Comparison of ENCODE assay signal across 8 cellular contexts in the genomic region with DNA sequence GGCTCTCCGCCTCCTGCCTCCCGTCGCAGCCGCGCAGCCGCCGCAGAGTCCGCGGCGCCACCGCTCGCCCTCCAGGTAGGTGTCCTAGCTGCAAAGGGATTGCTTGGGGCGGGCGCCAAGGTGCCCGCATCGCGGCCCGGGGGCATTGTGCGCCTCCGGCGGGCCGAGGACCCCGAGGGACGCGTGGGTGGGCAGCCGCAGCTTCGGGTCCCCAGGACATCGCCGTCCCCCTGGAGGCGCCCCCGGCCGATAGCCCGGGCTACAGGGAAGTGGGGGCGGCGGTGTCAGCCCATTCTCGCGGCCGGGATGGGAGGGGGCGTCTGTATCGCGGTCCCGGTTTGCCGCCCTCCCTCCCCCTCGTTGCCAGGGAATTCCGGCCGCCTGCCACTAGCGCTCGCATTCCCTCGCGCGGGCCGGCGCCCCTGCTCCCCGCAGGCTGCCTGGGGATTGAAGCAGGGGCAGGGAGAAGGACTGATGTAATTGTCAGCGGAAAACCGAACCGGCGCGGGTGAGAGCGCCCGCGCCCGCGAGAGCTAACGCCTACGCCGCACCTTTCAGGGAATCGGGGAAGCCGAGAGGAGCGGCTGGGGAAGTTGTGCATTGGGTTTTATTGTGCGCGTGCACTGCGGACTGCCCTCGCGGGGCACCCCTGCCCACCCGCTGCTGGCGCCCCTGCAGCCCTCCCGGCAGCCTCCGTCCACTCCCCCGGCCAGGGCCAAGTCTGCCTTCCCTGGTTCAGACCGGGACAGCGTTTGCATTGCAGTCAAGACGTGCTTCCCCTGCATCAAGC. TPM values are rescaled to one million over a fixed set of nuclear protein-coding genes. Genes with fewer than 3 reads are reported as not detected.
DNase-seq lines count a peak whose midpoint lies in the region; ATAC-seq and TF ChIP-seq lines count a peak whose summit lies in the region.

No MANE protein-coding gene starts in this region.

- no peaks in the 10 kb centered on the region for H3K9me3 ChIP-seq in Peyer's patch
- no peaks in the 10 kb centered on the region for H3K9me3 ChIP-seq in body of pancreas
- no peaks in the 10 kb centered on the region for H3K9me3 ChIP-seq in iPS-15b (ENCODE audit: control insufficient read depth, insufficient read depth, low read length)

- H3K4me3 ChIP-seq in AG04449 (ENCODE audit: low read depth, low read length) (peak overlapping the region; percentile 79), Peyer's patch (peak overlapping the region; percentile 55 to 98 (median 72)), body of pancreas (peak overlapping the region; percentile 79 to 91), iPS-15b (ENCODE audit: low read depth, low read length) (peak overlapping the region; percentile 83)

- TF ChIP-seq CTCF in AG04449 (IDR thresholded peaks at IDR 0.05; ENCODE audit: insufficient read depth, low read length, missing control alignments), result no peak
- TF ChIP-seq CTCF in GM13976 (IDR thresholded peaks at IDR 0.05; ENCODE audit: borderline replicate concordance, control extremely low read depth, extremely low read depth, insufficient read depth, missing control alignments), result no peak
- TF ChIP-seq CTCF in Peyer's patch (IDR thresholded peaks at IDR 0.05), result no peak
- TF ChIP-seq CTCF in body of pancreas (IDR thresholded peaks at IDR 0.05), result no peak

- H3K36me3 ChIP-seq in Peyer's patch (no peaks in the 10 kb centered on the region), body of pancreas (replicated peaks in 1 of 2; ENCODE audit: insufficient read depth in 1 of 2, low read depth in 2 of 2) (no peaks in the 10 kb centered on the region), iPS-15b (ENCODE audit: control insufficient read depth, insufficient read depth, low read length) (no peaks in the 10 kb centered on the region)

- H3K4me1 ChIP-seq in Peyer's patch (peaks cover 0 to 5% (median 0%) of the 10 kb centered on the region in 4 donors), body of pancreas (peaks cover 6% of the 10 kb centered on the region), iPS-15b (ENCODE audit: control insufficient read depth, insufficient read depth, low read length) (no peaks in the 10 kb centered on the region)

- H3K27ac ChIP-seq in Peyer's patch (peak overlapping the region; percentile 58 to 94 (median 86)), body of pancreas (peak overlapping the region in 3 of 4 donors; percentile 91 to 92 (median 92))

- in situ Hi-C loops in GM13976 (cut with MboI; ENCODE audit: low sequenced_read_pairs, unreplicated experiment), result no loop called here

- intact Hi-C loops in body of pancreas (cut with DNase I), result no loop called here

- TF ChIP-seq POLR2A in Peyer's patch (IDR thresholded peaks at IDR 0.05), result no peak
- TF ChIP-seq POLR2A in body of pancreas (IDR thresholded peaks at IDR 0.05), result no peak

- H3K9ac ChIP-seq in iPS-15b (ENCODE audit: low read depth, low read length), result peak overlapping the region; percentile 62

- DNase-seq in AG04449 (ENCODE audit: low read depth, low spot score) (no peak), GM13976 (ENCODE audit: low spot score) (peak; percentile 49), Peyer's patch (peak in 2 of 3 donors; percentile 57 to 67), body of pancreas (peak; percentile 27 to 52 (median 40)), retina (peak; percentile 92)

- WGBS in body of pancreas, 2 donors, result 0% methylated on average over 6 to 77 of the region's 83 CpGs

- H3K27me3 ChIP-seq in Peyer's patch (no peaks in the 10 kb centered on the region), body of pancreas (no peaks in the 10 kb centered on the region), iPS-15b (ENCODE audit: control insufficient read depth, insufficient read depth, low read length) (peaks cover 31% of the 10 kb centered on the region)

- CTCF ChIA-PET in AG04449 (lab: Yijun Ruan, JAX), result interaction anchor here (1.0 to 2.1 kb wide), 5 partner anchors 10 to 220 kb away, joined by 3 to 11 read pairs (median 4); no protein-coding TSS in a partner anchor

- POLR2A ChIA-PET in AG04449 (lab: Yijun Ruan, JAX), result interaction anchor here (2.3 kb wide), 1 partner anchor 10 kb away, joined by 10 read pairs; no protein-coding TSS in a partner anchor

- ATAC-seq in HG03280 (IDR thresholded peaks at IDR 0.05; ENCODE audit: unreplicated experiment) (peak; percentile 10), body of pancreas (peak; percentile 19), GM18520 (IDR thresholded peaks at IDR 0.05; ENCODE audit: unreplicated experiment) (no peak)

RNA-seq across cellular contexts. Expression of gene OSBPL6, which starts 0.5 kb away (rescaled TPM):
- 10 to 100 TPM in 1 of 4 donors, 1 to 10 TPM in 3; 3.4 to 14.9 (median 4.9) TPM for total RNA-seq in Peyer's patch
- 1 to 10 TPM in 1 of 2 donors, under 1 TPM in 1; 0.26 to 2.0 TPM for total RNA-seq in body of pancreas
